1 cellular context compared by ENCODE assay signal in genomic region chr2:42190191-42190590, GRCh38.
TF ChIP-seq lines count a peak whose summit lies in the region.

No MANE protein-coding gene starts in this region.

TF ChIP-seq in GM12878, 131 proteins besides CTCF, POLR2A, EP300 and RAD21:
- no peak for TF ChIP-seq ATF7 (IDR thresholded peaks at IDR 0.05; ENCODE audit: low read depth)
- no peak for TF ChIP-seq NR2C2 (IDR thresholded peaks at IDR 0.05; ENCODE audit: borderline replicate concordance, control insufficient read depth, insufficient read length, low read depth)
- TF ChIP-seq USF2 (IDR thresholded peaks at IDR 0.05; ENCODE audit: borderline replicate concordance, low read depth, low read length), result no peak
